ENCODE assay signal across 1 cellular context in the genomic region with DNA sequence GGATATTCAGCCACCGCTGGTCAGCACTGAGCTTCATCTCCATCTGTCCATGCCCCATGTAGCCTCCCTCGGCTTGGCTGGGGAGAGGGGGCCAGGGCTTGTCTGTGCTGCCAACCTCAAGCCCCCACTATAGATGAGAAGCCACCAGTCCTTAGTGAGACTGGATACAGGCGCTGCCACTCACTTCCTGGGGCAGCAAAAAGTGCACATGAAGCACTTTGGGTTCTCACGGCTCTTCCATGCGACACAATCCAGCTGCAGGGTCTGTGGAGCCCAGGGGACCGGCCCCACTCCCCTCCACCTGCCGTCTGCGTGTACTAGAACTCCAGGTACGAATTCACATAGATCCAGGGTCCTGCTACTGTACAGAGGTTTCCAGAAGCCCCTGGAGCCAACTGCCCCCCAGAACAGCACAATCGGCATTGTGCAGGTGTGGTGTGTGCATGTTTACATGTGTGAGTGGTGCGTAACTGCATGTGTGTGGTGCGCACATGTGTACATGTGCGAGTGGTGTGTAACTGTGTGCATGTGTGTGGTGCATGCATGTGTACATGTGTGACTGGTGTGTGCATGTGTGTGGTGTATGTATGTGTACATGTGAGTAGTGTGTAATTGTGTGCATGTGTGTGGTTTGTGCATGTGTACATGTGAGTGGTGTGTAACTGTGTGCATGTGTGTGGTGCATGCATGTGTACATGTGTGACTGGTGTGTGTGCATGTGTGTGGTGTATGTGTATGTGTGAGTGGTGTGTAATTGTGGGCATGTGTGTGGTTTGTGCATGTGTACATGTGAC.
TF ChIP-seq lines count a peak whose summit lies in the region.

No MANE protein-coding gene starts in this region.

TF ChIP-seq in HepG2, 621 proteins besides CTCF, POLR2A, EP300 and RAD21:
- TF ChIP-seq KLF12 (CRISPR knock-in tag; IDR thresholded peaks at IDR 0.05; ENCODE audit: borderline replicate concordance) (no peak), ZKSCAN1 (IDR thresholded peaks at IDR 0.05; ENCODE audit: low read length) (no peak), FOXP1 (IDR thresholded peaks at IDR 0.05) (peak; percentile 26; the same call in 1 of the 2 replicates), FOXP1 (CRISPR knock-in tag; IDR thresholded peaks at IDR 0.05) (no peak), NCOA5 (CRISPR knock-in tag; IDR thresholded peaks at IDR 0.05) (no peak), MAFK (conservative IDR thresholded peaks at IDR 0.05 in 1 of 2, IDR thresholded peaks at IDR 0.05 in 1 of 2; ENCODE audit: low read length in 2 of 2) (peak; percentile 56 to 64), PLRG1 (conservative IDR thresholded peaks at IDR 0.05) (no peak), SAFB2 (CRISPR knock-in tag; IDR thresholded peaks at IDR 0.05; ENCODE audit: borderline replicate concordance, low read depth) (no peak), ZNF850 (CRISPR knock-in tag; conservative IDR thresholded peaks at IDR 0.05) (no peak), TP53 (CRISPR knock-in tag; conservative IDR thresholded peaks at IDR 0.05) (no peak), SYNCRIP (IDR thresholded peaks at IDR 0.05; ENCODE audit: insufficient read depth, low read depth, low read length) (no peak), SRSF4 (IDR thresholded peaks at IDR 0.05; ENCODE audit: low read depth, low read length, poor library complexity, severe bottlenecking) (no peak)
- TF ChIP-seq, protein P1, sequence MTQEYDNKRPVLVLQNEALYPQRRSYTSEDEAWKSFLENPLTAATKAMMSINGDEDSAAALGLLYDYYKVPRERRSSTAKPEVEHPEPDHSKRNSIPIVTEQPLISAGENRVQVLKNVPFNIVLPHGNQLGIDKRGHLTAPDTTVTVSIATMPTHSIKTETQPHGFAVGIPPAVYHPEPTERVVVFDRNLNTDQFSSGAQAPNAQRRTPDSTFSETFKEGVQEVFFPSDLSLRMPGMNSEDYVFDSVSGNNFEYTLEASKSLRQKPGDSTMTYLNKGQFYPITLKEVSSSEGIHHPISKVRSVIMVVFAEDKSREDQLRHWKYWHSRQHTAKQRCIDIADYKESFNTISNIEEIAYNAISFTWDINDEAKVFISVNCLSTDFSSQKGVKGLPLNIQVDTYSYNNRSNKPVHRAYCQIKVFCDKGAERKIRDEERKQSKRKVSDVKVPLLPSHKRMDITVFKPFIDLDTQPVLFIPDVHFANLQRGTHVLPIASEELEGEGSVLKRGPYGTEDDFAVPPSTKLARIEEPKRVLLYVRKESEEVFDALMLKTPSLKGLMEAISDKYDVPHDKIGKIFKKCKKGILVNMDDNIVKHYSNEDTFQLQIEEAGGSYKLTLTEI (CRISPR knock-in tag; conservative IDR thresholded peaks at IDR 0.05), result no peak
- TF ChIP-seq, protein P2, sequence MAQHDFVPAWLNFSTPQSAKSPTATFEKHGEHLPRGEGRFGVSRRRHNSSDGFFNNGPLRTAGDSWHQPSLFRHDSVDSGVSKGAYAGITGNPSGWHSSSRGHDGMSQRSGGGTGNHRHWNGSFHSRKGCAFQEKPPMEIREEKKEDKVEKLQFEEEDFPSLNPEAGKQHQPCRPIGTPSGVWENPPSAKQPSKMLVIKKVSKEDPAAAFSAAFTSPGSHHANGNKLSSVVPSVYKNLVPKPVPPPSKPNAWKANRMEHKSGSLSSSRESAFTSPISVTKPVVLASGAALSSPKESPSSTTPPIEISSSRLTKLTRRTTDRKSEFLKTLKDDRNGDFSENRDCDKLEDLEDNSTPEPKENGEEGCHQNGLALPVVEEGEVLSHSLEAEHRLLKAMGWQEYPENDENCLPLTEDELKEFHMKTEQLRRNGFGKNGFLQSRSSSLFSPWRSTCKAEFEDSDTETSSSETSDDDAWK (CRISPR knock-in tag; IDR thresholded peaks at IDR 0.05), result no peak
- TF ChIP-seq, protein P3, sequence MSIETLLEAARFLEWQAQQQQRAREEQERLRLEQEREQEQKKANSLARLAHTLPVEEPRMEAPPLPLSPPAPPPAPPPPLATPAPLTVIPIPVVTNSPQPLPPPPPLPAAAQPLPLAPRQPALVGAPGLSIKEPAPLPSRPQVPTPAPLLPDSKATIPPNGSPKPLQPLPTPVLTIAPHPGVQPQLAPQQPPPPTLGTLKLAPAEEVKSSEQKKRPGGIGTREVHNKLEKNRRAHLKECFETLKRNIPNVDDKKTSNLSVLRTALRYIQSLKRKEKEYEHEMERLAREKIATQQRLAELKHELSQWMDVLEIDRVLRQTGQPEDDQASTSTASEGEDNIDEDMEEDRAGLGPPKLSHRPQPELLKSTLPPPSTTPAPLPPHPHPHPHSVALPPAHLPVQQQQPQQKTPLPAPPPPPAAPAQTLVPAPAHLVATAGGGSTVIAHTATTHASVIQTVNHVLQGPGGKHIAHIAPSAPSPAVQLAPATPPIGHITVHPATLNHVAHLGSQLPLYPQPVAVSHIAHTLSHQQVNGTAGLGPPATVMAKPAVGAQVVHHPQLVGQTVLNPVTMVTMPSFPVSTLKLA (IDR thresholded peaks at IDR 0.05), result peak; percentile 98
- TF ChIP-seq, protein P4, sequence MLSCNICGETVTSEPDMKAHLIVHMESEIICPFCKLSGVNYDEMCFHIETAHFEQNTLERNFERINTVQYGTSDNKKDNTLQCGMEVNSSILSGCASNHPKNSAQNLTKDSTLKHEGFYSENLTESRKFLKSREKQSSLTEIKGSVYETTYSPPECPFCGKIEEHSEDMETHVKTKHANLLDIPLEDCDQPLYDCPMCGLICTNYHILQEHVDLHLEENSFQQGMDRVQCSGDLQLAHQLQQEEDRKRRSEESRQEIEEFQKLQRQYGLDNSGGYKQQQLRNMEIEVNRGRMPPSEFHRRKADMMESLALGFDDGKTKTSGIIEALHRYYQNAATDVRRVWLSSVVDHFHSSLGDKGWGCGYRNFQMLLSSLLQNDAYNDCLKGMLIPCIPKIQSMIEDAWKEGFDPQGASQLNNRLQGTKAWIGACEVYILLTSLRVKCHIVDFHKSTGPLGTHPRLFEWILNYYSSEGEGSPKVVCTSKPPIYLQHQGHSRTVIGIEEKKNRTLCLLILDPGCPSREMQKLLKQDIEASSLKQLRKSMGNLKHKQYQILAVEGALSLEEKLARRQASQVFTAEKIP (CRISPR knock-in tag; IDR thresholded peaks at IDR 0.05; ENCODE audit: borderline replicate concordance), result no peak
